In the genomic region with DNA sequence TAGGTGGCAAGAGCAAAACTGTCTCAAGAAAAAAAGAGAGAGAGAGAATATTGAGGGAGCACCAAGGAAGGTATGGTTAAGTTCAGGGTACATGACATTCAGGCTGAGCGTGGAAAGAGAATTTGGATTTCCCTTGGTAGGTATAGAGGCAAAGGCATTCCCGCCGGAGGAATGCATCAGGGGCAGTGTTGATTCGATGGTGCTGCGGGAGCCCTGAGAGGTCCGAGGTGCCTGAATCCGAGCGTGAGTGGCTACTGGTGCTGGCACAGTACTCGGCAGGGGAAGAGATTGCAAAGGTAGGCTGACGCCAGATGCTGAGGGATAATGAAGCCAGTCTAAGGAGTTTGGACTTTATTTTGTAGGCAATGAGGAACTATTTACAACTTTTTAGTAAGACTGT, we compare ENCODE assay signal across 28 cellular contexts.
"Had no signal": no experiment of that assay in that cellular context is flagged by ENCODE, and none has a peak within 500 bp of the region (broad histone marks: within the 10 kb centered on the region; RNA-seq: fewer than 3 reads in every experiment).

No MANE protein-coding gene starts in this region.

- H3K9me3 Mint-ChIP-seq: stimulated activated effector memory CD8-positive, alpha-beta T cell treated with anti-CD3 and anti-CD28 coated beads, Interleukin-12 subunit alpha, Interleukin-12 subunit beta, amount 100 ng/mL, for 72 hours; stimulated activated memory B cell treated with anti-CD40 and anti-IgM and Interleukin-4, amounts not matched to agents 10 μg/mL and 1 μg/mL and 100 μg/mL, for 72 hours; stimulated activated naive B cell treated with anti-CD40 and anti-IgM and Interleukin-4, amounts not matched to agents 10 μg/mL and 1 μg/mL and 100 μg/mL, for 72 hours; stimulated activated naive CD8-positive, alpha-beta T cell treated with anti-CD3 and anti-CD28 coated beads, Interleukin-15, amount 100 ng/mL, for 72 hours; stimulated activated naive CD8-positive, alpha-beta T cell treated with anti-CD3 and anti-CD28 coated beads, Interleukin-15, Interleukin-2, amounts not matched to agents 100 ng/mL and 50 ng/mL, for 24 hours; type B pancreatic cell had no signal

- FAIRE-seq: urothelium cell line had no signal

- ATAC-seq: stimulated activated effector memory CD8-positive, alpha-beta T cell treated with anti-CD3 and anti-CD28 coated beads, Interleukin-12 subunit alpha, Interleukin-12 subunit beta, amount 100 ng/mL, for 72 hours; stimulated activated memory B cell treated with anti-CD40 and anti-IgM and Interleukin-4, amounts not matched to agents 10 μg/mL and 1 μg/mL and 100 μg/mL, for 72 hours; stimulated activated naive B cell treated with anti-CD40 and anti-IgM and Interleukin-4, amounts not matched to agents 10 μg/mL and 1 μg/mL and 100 μg/mL, for 72 hours; stimulated activated naive CD8-positive, alpha-beta T cell treated with anti-CD3 and anti-CD28 coated beads, Interleukin-15, amount 100 ng/mL, for 72 hours; stimulated activated naive CD8-positive, alpha-beta T cell treated with anti-CD3 and anti-CD28 coated beads, Interleukin-15, Interleukin-2, amounts not matched to agents 100 U/mL and 50 U/mL, for 24 hours; upper lobe of right lung had no signal

- H3K27ac ChIP-seq: stomach, suprapubic skin, testis, thoracic aorta, thyroid gland, tibial artery, tibial nerve, transverse colon, upper lobe of left lung, upper lobe of right lung, uterus, vagina had no signal

- DNase-seq: stimulated activated CD4-positive, alpha-beta T cell treated with anti-CD3 and anti-CD28 coated beads, Interleukin-2, amount 100 ng/mL, for 48 hours; stimulated activated CD4-positive, alpha-beta T cell treated with anti-CD3 and anti-CD28 coated beads, Interleukin-4, amount 100 ng/mL, for 1 hour; stimulated activated CD4-positive, alpha-beta T cell treated with anti-CD3 and anti-CD28 coated beads, Interleukin-4, amount 100 ng/mL, for 24 hours; stimulated activated CD4-positive, alpha-beta T cell treated with anti-CD3 and anti-CD28 coated beads, Interleukin-4, amount 100 ng/mL, for 4 hours; stimulated activated CD8-positive, alpha-beta memory T cell treated with anti-CD3 and anti-CD28 coated beads, Interleukin-4, amount 100 ng/mL, for 48 hours; stimulated activated naive B cell treated with anti-CD40 and anti-IgM and Interleukin-4, amounts not matched to agents 10 μg/mL and 1 μg/mL and 100 μg/mL, for 72 hours; stimulated activated naive CD4-positive, alpha-beta T cell; stimulated activated naive CD4-positive, alpha-beta T cell treated with Interleukin-2 at 50 U/mL for 16 hours; stimulated activated naive CD8-positive, alpha-beta T cell treated with anti-CD3 and anti-CD28 coated beads, Interleukin-15, amount 100 ng/mL, for 72 hours; stimulated activated naive CD8-positive, alpha-beta T cell treated with anti-CD3 and anti-CD28 coated beads, Interleukin-15, Interleukin-2, amounts not matched to agents 100 U/mL and 50 U/mL, for 24 hours; stomach; substantia nigra; testis; thyroid gland; tibial artery; transverse colon; upper lobe of right lung; uterus had no signal

- H3K9me3 ChIP-seq: stomach, suprapubic skin, testis, thoracic aorta, thyroid gland, tibial artery, tibial nerve, transverse colon, upper lobe of left lung, upper lobe of right lung, uterus, vagina had no signal

- H3K27ac Mint-ChIP-seq: stimulated activated effector memory CD8-positive, alpha-beta T cell treated with anti-CD3 and anti-CD28 coated beads, Interleukin-12 subunit alpha, Interleukin-12 subunit beta, amount 100 ng/mL, for 72 hours; stimulated activated memory B cell treated with anti-CD40 and anti-IgM and Interleukin-4, amounts not matched to agents 10 μg/mL and 1 μg/mL and 100 μg/mL, for 72 hours; stimulated activated naive B cell treated with anti-CD40 and anti-IgM and Interleukin-4, amounts not matched to agents 10 μg/mL and 1 μg/mL and 100 μg/mL, for 72 hours; stimulated activated naive CD8-positive, alpha-beta T cell treated with anti-CD3 and anti-CD28 coated beads, Interleukin-15, amount 100 ng/mL, for 72 hours; stimulated activated naive CD8-positive, alpha-beta T cell treated with anti-CD3 and anti-CD28 coated beads, Interleukin-15, Interleukin-2, amounts not matched to agents 100 ng/mL and 50 ng/mL, for 24 hours; type B pancreatic cell had no signal

- H3K27me3 ChIP-seq: testis, thyroid gland, tibial nerve, transverse colon, upper lobe of left lung, upper lobe of right lung, uterus, vagina had no signal

- H3K4me1 ChIP-seq: stomach, suprapubic skin, testis, thyroid gland, tibial artery, tibial nerve, transverse colon, upper lobe of left lung, upper lobe of right lung, uterus, vagina had no signal

- H3K4me3 ChIP-seq: stomach, suprapubic skin, testis, thoracic aorta, thyroid gland, tibial artery, tibial nerve, transverse colon, upper lobe of left lung, upper lobe of right lung, uterus, vagina had no signal

- H3K4me3 Mint-ChIP-seq: stimulated activated effector memory CD8-positive, alpha-beta T cell treated with anti-CD3 and anti-CD28 coated beads, Interleukin-12 subunit alpha, Interleukin-12 subunit beta, amount 100 ng/mL, for 72 hours; stimulated activated memory B cell treated with anti-CD40 and anti-IgM and Interleukin-4, amounts not matched to agents 10 μg/mL and 1 μg/mL and 100 μg/mL, for 72 hours; stimulated activated naive B cell treated with anti-CD40 and anti-IgM and Interleukin-4, amounts not matched to agents 10 μg/mL and 1 μg/mL and 100 μg/mL, for 72 hours; stimulated activated naive CD8-positive, alpha-beta T cell treated with anti-CD3 and anti-CD28 coated beads, Interleukin-15, amount 100 ng/mL, for 72 hours; stimulated activated naive CD8-positive, alpha-beta T cell treated with anti-CD3 and anti-CD28 coated beads, Interleukin-15, Interleukin-2, amounts not matched to agents 100 ng/mL and 50 ng/mL, for 24 hours; type B pancreatic cell had no signal

- H3K36me3 Mint-ChIP-seq: stimulated activated effector memory CD8-positive, alpha-beta T cell treated with anti-CD3 and anti-CD28 coated beads, Interleukin-12 subunit alpha, Interleukin-12 subunit beta, amount 100 ng/mL, for 72 hours; stimulated activated memory B cell treated with anti-CD40 and anti-IgM and Interleukin-4, amounts not matched to agents 10 μg/mL and 1 μg/mL and 100 μg/mL, for 72 hours; stimulated activated naive B cell treated with anti-CD40 and anti-IgM and Interleukin-4, amounts not matched to agents 10 μg/mL and 1 μg/mL and 100 μg/mL, for 72 hours; type B pancreatic cell had no signal

- H3K36me3 ChIP-seq: stomach, suprapubic skin, thoracic aorta, thyroid gland, tibial artery, tibial nerve, transverse colon, upper lobe of left lung, upper lobe of right lung, uterus, vagina had no signal

- H3K4me1 Mint-ChIP-seq: stimulated activated effector memory CD8-positive, alpha-beta T cell treated with anti-CD3 and anti-CD28 coated beads, Interleukin-12 subunit alpha, Interleukin-12 subunit beta, amount 100 ng/mL, for 72 hours; stimulated activated memory B cell treated with anti-CD40 and anti-IgM and Interleukin-4, amounts not matched to agents 10 μg/mL and 1 μg/mL and 100 μg/mL, for 72 hours; stimulated activated naive B cell treated with anti-CD40 and anti-IgM and Interleukin-4, amounts not matched to agents 10 μg/mL and 1 μg/mL and 100 μg/mL, for 72 hours; stimulated activated naive CD8-positive, alpha-beta T cell treated with anti-CD3 and anti-CD28 coated beads, Interleukin-15, amount 100 ng/mL, for 72 hours had no signal
